ENCODE assay signal across 8 cellular contexts in genomic region chr12:54277823-54278276, GRCh38. TPM values are rescaled to one million over a fixed set of nuclear protein-coding genes. Genes with fewer than 3 reads are reported as not detected.
DNase-seq lines count a peak whose midpoint lies in the region; ATAC-seq and TF ChIP-seq lines count a peak whose summit lies in the region.

No MANE protein-coding gene starts in this region.

- peaks cover 57% of the 10 kb centered on the region for H3F3A ChIP-seq in SU-DHL-6 (ENCODE audit: insufficient read depth)

- H3K9ac ChIP-seq in SU-DHL-6 (ENCODE audit: low read length) = peak overlapping the region; percentile 96

- peaks cover 89% of the 10 kb centered on the region for H3K79me2 ChIP-seq in SU-DHL-6 (ENCODE audit: insufficient read depth, low read length)

- no peak overlapping the region for H2AFZ ChIP-seq in SU-DHL-6 (ENCODE audit: low read depth, low read length, severe bottlenecking)

- ATAC-seq in left ventricle myocardium superior = no peak

- TF ChIP-seq CTCF in right atrium auricular region (IDR thresholded peaks at IDR 0.05) (no peak), SU-DHL-6 (IDR thresholded peaks at IDR 0.05; ENCODE audit: insufficient read depth, low read length, poor library complexity, severe bottlenecking) (no peak)

- H3K27me3 ChIP-seq in right atrium auricular region (no peaks in the 10 kb centered on the region), SU-DHL-6 (ENCODE audit: low read length) (no peaks in the 10 kb centered on the region)

- peaks cover 0 to 43% of the 10 kb centered on the region in 2 donors for H3K4me1 ChIP-seq in right atrium auricular region

- no peaks in the 10 kb centered on the region for H3K9me2 ChIP-seq in SU-DHL-6 (replicated peaks; ENCODE audit: insufficient read depth, low read length)

- no peaks in the 10 kb centered on the region for H3K9me3 ChIP-seq in right atrium auricular region
- H3K9me3 ChIP-seq in SU-DHL-6 (ENCODE audit: insufficient read depth, low read length) = no peaks in the 10 kb centered on the region

- peak overlapping the region; percentile 96 for H3K27ac ChIP-seq in right atrium auricular region
- peak overlapping the region; percentile 91; the same call in 1 of the 2 replicates for H3K27ac ChIP-seq in SU-DHL-6 (ENCODE audit: low read depth, low read length)

- H4K20me1 ChIP-seq in SU-DHL-6 (ENCODE audit: low read depth, low read length) = peaks cover 10% of the 10 kb centered on the region; the same call in 1 of the 2 replicates

- DNase-seq in right atrium auricular region (ENCODE audit: low spot score) (no peak), left ventricle myocardium superior (no peak), iris pigment epithelial cell (ENCODE audit: low read depth) (peak; percentile 35), NCI-H345 (lab: John Stamatoyannopoulos, UW) (no peak), cerebellum (ENCODE audit: low spot score) (no peak), DMS153 (lab: John Stamatoyannopoulos, UW) (no peak)
- DNase-seq in stimulated activated CD4-positive, alpha-beta T cell treated with anti-CD3 and anti-CD28 coated beads, Interleukin-1b, Interleukin-23, amount 100 ng/mL, for 48 hours = no peak

- intact Hi-C loops in left ventricle myocardium superior (cut with micrococcal nuclease) = no loop called here

- H3K4me2 ChIP-seq in SU-DHL-6 (ENCODE audit: low read depth, low read length, poor library complexity, severe bottlenecking) = peak overlapping the region; percentile 99

- peaks cover 17% of the 10 kb centered on the region for H3K36me3 ChIP-seq in right atrium auricular region
- H3K36me3 ChIP-seq in SU-DHL-6 (ENCODE audit: low read length) = peaks cover 54% of the 10 kb centered on the region

- H3K4me3 ChIP-seq in right atrium auricular region (peak overlapping the region in 1 of 2 donors; percentile 75), SU-DHL-6 (ENCODE audit: insufficient read depth, low read length, poor library complexity, severe bottlenecking) (peak overlapping the region; percentile 88)

RNA-seq across cellular contexts. Expression of gene CBX5, which starts 2.1 kb away (rescaled TPM):
- total RNA-seq in right atrium auricular region = 10 to 100 TPM; 33.0 to 33.9 TPM
- total RNA-seq in left ventricle myocardium superior = 48.0 TPM
- total RNA-seq in cerebellum = 149 TPM

RNA-seq across cellular contexts. Expression of gene HNRNPA1, which starts 2.7 kb away (rescaled TPM):
- 100 to 1,000 TPM; 237 to 404 TPM for total RNA-seq in right atrium auricular region
- 450 TPM for total RNA-seq in left ventricle myocardium superior
- total RNA-seq in cerebellum = 451 TPM

RNA-seq across cellular contexts. Expression of gene NFE2, which starts 23.0 kb away (rescaled TPM):
- total RNA-seq in right atrium auricular region = 1 to 10 TPM; 1.1 to 2.9 TPM
- 0.74 TPM for total RNA-seq in left ventricle myocardium superior
- 1.3 TPM for total RNA-seq in cerebellum

RNA-seq across cellular contexts. Expression of gene COPZ1, which starts 47.1 kb away (rescaled TPM):
- total RNA-seq in right atrium auricular region (100 to 1,000 TPM in 1 of 2 donors, 10 to 100 TPM in 1; 79.2 to 154 TPM), left ventricle myocardium superior (114 TPM), cerebellum (52.3 TPM)
